8 cellular contexts compared by ENCODE assay signal in the genomic region with DNA sequence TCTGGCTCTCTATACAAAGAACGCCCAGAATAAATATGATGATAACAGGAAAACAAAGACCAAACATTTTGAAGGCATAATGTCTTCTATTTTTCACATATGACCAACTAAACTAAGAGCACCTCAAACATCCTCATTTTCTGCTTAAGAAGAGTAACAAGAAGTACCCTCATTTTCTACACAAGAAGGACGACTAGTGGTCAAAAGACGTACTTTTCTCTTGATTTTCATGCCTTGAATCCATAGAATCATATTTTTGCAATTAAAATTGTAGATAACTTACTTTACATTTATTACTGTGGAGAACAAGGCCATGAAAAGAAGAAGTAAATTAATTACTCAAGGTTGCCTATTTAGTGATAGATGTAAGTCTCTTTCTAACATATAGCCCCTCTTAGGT.
DNase-seq lines count a peak whose midpoint lies in the region; ATAC-seq, FAIRE-seq and TF ChIP-seq lines count a peak whose summit lies in the region.

No MANE protein-coding gene starts in this region.

- TF ChIP-seq CTCF in Peyer's patch (IDR thresholded peaks at IDR 0.05) (peak in 5 of 6 experiments; percentile 30 to 76 (median 66)), fibroblast of lung (conservative IDR thresholded peaks at IDR 0.05 in 1 of 2, IDR thresholded peaks at IDR 0.05 in 1 of 2; ENCODE audit: low read depth in 1 of 2, low read length in 2 of 2) (peak; percentile 12 to 54), lower leg skin (IDR thresholded peaks at IDR 0.05) (no peak)

- no peak for DNase-seq in GM12892 (ENCODE audit: insufficient read length)
- DNase-seq in Karpas-422: peak; percentile 76
- no peak for DNase-seq in Peyer's patch
- DNase-seq in fibroblast of lung (ENCODE audit: low read depth in 2 of 2): peak; percentile 64 to 88
- peak; percentile 82 for DNase-seq in renal cortical epithelial cell (ENCODE audit: low read depth)
- DNase-seq in lower leg skin (ENCODE audit: low spot score in 2 of 2): no peak

- no peaks in the 10 kb centered on the region for H3K9me2 ChIP-seq in Karpas-422 (replicated peaks; ENCODE audit: insufficient read depth, low read length)

- H3K4me3 ChIP-seq in Karpas-422 (ENCODE audit: low read length) (no peak overlapping the region), Peyer's patch (no peak overlapping the region), fibroblast of lung (replicated peaks in 1 of 4; ENCODE audit: control extremely low read depth in 1 of 4, insufficient read depth in 1 of 4, low read depth in 3 of 4, low read length in 4 of 4) (no peak overlapping the region), lower leg skin (ENCODE audit: low read depth, poor library complexity, severe bottlenecking) (no peak overlapping the region)

- no peaks in the 10 kb centered on the region for H3K36me3 ChIP-seq in Karpas-422 (ENCODE audit: insufficient read depth, low read length)
- no peaks in the 10 kb centered on the region for H3K36me3 ChIP-seq in Peyer's patch
- H3K36me3 ChIP-seq in fibroblast of lung (ENCODE audit: control insufficient read depth, insufficient read depth, low read length): no peaks in the 10 kb centered on the region

- WGBS in lower leg skin, 2 donors: 6 to 8% methylated on average over 3 of the region's 3 CpGs

- TF ChIP-seq POLR2A in GM12892 (IDR thresholded peaks at IDR 0.05; ENCODE audit: low read depth, low read length) (no peak), Peyer's patch (IDR thresholded peaks at IDR 0.05) (no peak), lower leg skin (IDR thresholded peaks at IDR 0.05) (no peak)

- no peaks in the 10 kb centered on the region for H3K4me1 ChIP-seq in Karpas-422 (ENCODE audit: low read length)
- no peaks in the 10 kb centered on the region for H3K4me1 ChIP-seq in Peyer's patch
- no peaks in the 10 kb centered on the region for H3K4me1 ChIP-seq in fibroblast of lung (ENCODE audit: control insufficient read depth, extremely low read depth, insufficient read depth, low read length)

- H4K20me1 ChIP-seq in Karpas-422 (ENCODE audit: insufficient read depth, low read depth, low read length): no peaks in the 10 kb centered on the region
- H4K20me1 ChIP-seq in fibroblast of lung (ENCODE audit: control insufficient read depth, extremely low read depth, insufficient read depth, low read length): no peaks in the 10 kb centered on the region

- H3K27me3 ChIP-seq in Karpas-422 (ENCODE audit: low read length): no peaks in the 10 kb centered on the region
- H3K27me3 ChIP-seq in Peyer's patch: no peaks in the 10 kb centered on the region
- no peaks in the 10 kb centered on the region for H3K27me3 ChIP-seq in fibroblast of lung (ENCODE audit: control insufficient read depth, insufficient read depth, low read length)

- H3K4me2 ChIP-seq in Karpas-422 (ENCODE audit: low read depth, low read length, poor library complexity, severe bottlenecking) (no peak overlapping the region), fibroblast of lung (ENCODE audit: extremely low read depth, insufficient read depth, low read length) (no peak overlapping the region)

- H3K27ac ChIP-seq in Karpas-422 (ENCODE audit: low read length) (no peak overlapping the region), Peyer's patch (no peak overlapping the region), fibroblast of lung (ENCODE audit: insufficient read depth, low read length) (no peak overlapping the region)

- ATAC-seq in GM19023 (IDR thresholded peaks at IDR 0.05; ENCODE audit: unreplicated experiment): no peak
- no peak for ATAC-seq in GM19467 (IDR thresholded peaks at IDR 0.05; ENCODE audit: unreplicated experiment)

- no peaks in the 10 kb centered on the region for H3K79me2 ChIP-seq in Karpas-422 (ENCODE audit: low read length)
- H3K79me2 ChIP-seq in fibroblast of lung (ENCODE audit: control insufficient read depth, insufficient read depth, low read length): no peaks in the 10 kb centered on the region

- H3K9ac ChIP-seq in Karpas-422 (ENCODE audit: low read length) (no peak overlapping the region), fibroblast of lung (ENCODE audit: insufficient read depth, low read length) (no peak overlapping the region)

- H2AFZ ChIP-seq in Karpas-422 (ENCODE audit: low read length) (no peak overlapping the region), fibroblast of lung (ENCODE audit: low read length) (no peak overlapping the region)

- H3K9me3 ChIP-seq in Karpas-422 (ENCODE audit: low read length) (no peaks in the 10 kb centered on the region), Peyer's patch (no peaks in the 10 kb centered on the region), fibroblast of lung (ENCODE audit: control insufficient read depth, insufficient read depth, low read depth, low read length) (no peaks in the 10 kb centered on the region)

- FAIRE-seq in GM12892 (lab: Jason Lieb, UNC): peak; percentile 14

- intact Hi-C loops in lower leg skin (cut with DNase I; ENCODE audit: low total_unique reads): no loop called here

Comparison
In these comparisons a context has a peak if more than half of its experiments do, and no peak if none do; other contexts are left out.
1. DNase-seq: peak in Karpas-422 (single experiment), fibroblast of lung (2 of 2) and renal cortical epithelial cell (single experiment); none in GM12892 (single experiment), Peyer's patch (0 of 3) and lower leg skin (0 of 2).
2. CTCF ChIP-seq: peak in Peyer's patch (5 of 6) and fibroblast of lung (2 of 2); none in lower leg skin (0 of 3).